Comparison of ENCODE assay signal across 2 cellular contexts in the genomic region with DNA sequence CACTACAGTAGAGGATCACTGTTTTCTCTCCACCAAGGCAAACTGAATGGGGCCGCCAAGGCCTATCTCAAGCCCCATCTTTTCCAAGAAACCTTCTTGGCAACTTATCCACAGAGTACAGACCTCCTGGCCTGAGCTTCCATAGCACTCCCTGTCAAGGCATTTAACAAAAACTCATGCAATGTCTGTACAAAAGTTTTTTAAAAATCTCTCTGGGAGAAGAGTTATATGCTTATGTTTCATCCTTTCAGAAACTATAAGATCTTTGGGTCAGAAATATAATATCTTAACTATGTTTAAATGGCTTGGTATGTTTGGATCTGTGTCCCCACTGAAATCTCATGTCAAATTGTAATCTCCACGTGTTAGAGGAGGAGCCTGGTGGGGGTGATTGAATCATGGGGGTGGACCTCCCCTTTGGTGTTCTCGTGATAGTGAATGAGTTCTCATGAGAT.
TF ChIP-seq lines count a peak whose summit lies in the region.

No MANE protein-coding gene starts in this region.

TF ChIP-seq in HepG2, 621 proteins besides CTCF, POLR2A, EP300 and RAD21:
- TF ChIP-seq, protein P1, sequence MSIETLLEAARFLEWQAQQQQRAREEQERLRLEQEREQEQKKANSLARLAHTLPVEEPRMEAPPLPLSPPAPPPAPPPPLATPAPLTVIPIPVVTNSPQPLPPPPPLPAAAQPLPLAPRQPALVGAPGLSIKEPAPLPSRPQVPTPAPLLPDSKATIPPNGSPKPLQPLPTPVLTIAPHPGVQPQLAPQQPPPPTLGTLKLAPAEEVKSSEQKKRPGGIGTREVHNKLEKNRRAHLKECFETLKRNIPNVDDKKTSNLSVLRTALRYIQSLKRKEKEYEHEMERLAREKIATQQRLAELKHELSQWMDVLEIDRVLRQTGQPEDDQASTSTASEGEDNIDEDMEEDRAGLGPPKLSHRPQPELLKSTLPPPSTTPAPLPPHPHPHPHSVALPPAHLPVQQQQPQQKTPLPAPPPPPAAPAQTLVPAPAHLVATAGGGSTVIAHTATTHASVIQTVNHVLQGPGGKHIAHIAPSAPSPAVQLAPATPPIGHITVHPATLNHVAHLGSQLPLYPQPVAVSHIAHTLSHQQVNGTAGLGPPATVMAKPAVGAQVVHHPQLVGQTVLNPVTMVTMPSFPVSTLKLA (IDR thresholded peaks at IDR 0.05), result peak; percentile 77
- TF ChIP-seq, protein P2, sequence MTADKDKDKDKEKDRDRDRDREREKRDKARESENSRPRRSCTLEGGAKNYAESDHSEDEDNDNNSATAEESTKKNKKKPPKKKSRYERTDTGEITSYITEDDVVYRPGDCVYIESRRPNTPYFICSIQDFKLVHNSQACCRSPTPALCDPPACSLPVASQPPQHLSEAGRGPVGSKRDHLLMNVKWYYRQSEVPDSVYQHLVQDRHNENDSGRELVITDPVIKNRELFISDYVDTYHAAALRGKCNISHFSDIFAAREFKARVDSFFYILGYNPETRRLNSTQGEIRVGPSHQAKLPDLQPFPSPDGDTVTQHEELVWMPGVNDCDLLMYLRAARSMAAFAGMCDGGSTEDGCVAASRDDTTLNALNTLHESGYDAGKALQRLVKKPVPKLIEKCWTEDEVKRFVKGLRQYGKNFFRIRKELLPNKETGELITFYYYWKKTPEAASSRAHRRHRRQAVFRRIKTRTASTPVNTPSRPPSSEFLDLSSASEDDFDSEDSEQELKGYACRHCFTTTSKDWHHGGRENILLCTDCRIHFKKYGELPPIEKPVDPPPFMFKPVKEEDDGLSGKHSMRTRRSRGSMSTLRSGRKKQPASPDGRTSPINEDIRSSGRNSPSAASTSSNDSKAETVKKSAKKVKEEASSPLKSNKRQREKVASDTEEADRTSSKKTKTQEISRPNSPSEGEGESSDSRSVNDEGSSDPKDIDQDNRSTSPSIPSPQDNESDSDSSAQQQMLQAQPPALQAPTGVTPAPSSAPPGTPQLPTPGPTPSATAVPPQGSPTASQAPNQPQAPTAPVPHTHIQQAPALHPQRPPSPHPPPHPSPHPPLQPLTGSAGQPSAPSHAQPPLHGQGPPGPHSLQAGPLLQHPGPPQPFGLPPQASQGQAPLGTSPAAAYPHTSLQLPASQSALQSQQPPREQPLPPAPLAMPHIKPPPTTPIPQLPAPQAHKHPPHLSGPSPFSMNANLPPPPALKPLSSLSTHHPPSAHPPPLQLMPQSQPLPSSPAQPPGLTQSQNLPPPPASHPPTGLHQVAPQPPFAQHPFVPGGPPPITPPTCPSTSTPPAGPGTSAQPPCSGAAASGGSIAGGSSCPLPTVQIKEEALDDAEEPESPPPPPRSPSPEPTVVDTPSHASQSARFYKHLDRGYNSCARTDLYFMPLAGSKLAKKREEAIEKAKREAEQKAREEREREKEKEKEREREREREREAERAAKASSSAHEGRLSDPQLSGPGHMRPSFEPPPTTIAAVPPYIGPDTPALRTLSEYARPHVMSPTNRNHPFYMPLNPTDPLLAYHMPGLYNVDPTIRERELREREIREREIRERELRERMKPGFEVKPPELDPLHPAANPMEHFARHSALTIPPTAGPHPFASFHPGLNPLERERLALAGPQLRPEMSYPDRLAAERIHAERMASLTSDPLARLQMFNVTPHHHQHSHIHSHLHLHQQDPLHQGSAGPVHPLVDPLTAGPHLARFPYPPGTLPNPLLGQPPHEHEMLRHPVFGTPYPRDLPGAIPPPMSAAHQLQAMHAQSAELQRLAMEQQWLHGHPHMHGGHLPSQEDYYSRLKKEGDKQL (CRISPR knock-in tag; IDR thresholded peaks at IDR 0.05; ENCODE audit: low read depth), result no peak
- no peak for TF ChIP-seq THYN1 (CRISPR knock-in tag; IDR thresholded peaks at IDR 0.05; ENCODE audit: borderline replicate concordance, low read depth)

TF ChIP-seq in K562, 482 proteins besides CTCF, POLR2A, EP300 and RAD21 (continues in another document):
- peak in 1 of 2 experiments; percentile 79; a peak in 1 of 4 replicates for TF ChIP-seq RCOR1 (IDR thresholded peaks at IDR 0.05; ENCODE audit: borderline replicate concordance in 1 of 2, low read depth in 2 of 2, low read length in 2 of 2)
- TF ChIP-seq, protein P3, sequence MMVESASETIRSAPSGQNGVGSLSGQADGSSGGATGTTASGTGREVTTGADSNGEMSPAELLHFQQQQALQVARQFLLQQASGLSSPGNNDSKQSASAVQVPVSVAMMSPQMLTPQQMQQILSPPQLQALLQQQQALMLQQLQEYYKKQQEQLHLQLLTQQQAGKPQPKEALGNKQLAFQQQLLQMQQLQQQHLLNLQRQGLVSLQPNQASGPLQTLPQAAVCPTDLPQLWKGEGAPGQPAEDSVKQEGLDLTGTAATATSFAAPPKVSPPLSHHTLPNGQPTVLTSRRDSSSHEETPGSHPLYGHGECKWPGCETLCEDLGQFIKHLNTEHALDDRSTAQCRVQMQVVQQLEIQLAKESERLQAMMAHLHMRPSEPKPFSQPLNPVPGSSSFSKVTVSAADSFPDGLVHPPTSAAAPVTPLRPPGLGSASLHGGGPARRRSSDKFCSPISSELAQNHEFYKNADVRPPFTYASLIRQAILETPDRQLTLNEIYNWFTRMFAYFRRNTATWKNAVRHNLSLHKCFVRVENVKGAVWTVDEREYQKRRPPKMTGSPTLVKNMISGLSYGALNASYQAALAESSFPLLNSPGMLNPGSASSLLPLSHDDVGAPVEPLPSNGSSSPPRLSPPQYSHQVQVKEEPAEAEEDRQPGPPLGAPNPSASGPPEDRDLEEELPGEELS (CRISPR knock-in tag; IDR thresholded peaks at IDR 0.05; ENCODE audit: borderline replicate concordance), result no peak
- TF ChIP-seq, protein P4, sequence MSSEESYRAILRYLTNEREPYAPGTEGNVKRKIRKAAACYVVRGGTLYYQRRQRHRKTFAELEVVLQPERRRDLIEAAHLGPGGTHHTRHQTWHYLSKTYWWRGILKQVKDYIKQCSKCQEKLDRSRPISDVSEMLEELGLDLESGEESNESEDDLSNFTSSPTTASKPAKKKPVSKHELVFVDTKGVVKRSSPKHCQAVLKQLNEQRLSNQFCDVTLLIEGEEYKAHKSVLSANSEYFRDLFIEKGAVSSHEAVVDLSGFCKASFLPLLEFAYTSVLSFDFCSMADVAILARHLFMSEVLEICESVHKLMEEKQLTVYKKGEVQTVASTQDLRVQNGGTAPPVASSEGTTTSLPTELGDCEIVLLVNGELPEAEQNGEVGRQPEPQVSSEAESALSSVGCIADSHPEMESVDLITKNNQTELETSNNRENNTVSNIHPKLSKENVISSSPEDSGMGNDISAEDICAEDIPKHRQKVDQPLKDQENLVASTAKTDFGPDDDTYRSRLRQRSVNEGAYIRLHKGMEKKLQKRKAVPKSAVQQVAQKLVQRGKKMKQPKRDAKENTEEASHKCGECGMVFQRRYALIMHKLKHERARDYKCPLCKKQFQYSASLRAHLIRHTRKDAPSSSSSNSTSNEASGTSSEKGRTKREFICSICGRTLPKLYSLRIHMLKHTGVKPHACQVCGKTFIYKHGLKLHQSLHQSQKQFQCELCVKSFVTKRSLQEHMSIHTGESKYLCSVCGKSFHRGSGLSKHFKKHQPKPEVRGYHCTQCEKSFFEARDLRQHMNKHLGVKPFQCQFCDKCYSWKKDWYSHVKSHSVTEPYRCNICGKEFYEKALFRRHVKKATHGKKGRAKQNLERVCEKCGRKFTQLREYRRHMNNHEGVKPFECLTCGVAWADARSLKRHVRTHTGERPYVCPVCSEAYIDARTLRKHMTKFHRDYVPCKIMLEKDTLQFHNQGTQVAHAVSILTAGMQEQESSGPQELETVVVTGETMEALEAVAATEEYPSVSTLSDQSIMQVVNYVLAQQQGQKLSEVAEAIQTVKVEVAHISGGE (CRISPR knock-in tag; IDR thresholded peaks at IDR 0.05), result no peak
- TF ChIP-seq ZNF174 (CRISPR knock-in tag; IDR thresholded peaks at IDR 0.05), result no peak
- no peak for TF ChIP-seq SNRNP70 (optimal IDR thresholded peaks at IDR 0.05; ENCODE audit: low read depth, low read length)
- TF ChIP-seq NR2C1 (IDR thresholded peaks at IDR 0.05), result no peak
- TF ChIP-seq NR2C1 (tag; IDR thresholded peaks at IDR 0.05), result no peak
- TF ChIP-seq TBL1XR1 (IDR thresholded peaks at IDR 0.05; ENCODE audit: low read length in 2 of 2), result peak in 1 of 2 experiments; percentile 59; a peak in 2 of 4 replicates
- TF ChIP-seq, protein P5, sequence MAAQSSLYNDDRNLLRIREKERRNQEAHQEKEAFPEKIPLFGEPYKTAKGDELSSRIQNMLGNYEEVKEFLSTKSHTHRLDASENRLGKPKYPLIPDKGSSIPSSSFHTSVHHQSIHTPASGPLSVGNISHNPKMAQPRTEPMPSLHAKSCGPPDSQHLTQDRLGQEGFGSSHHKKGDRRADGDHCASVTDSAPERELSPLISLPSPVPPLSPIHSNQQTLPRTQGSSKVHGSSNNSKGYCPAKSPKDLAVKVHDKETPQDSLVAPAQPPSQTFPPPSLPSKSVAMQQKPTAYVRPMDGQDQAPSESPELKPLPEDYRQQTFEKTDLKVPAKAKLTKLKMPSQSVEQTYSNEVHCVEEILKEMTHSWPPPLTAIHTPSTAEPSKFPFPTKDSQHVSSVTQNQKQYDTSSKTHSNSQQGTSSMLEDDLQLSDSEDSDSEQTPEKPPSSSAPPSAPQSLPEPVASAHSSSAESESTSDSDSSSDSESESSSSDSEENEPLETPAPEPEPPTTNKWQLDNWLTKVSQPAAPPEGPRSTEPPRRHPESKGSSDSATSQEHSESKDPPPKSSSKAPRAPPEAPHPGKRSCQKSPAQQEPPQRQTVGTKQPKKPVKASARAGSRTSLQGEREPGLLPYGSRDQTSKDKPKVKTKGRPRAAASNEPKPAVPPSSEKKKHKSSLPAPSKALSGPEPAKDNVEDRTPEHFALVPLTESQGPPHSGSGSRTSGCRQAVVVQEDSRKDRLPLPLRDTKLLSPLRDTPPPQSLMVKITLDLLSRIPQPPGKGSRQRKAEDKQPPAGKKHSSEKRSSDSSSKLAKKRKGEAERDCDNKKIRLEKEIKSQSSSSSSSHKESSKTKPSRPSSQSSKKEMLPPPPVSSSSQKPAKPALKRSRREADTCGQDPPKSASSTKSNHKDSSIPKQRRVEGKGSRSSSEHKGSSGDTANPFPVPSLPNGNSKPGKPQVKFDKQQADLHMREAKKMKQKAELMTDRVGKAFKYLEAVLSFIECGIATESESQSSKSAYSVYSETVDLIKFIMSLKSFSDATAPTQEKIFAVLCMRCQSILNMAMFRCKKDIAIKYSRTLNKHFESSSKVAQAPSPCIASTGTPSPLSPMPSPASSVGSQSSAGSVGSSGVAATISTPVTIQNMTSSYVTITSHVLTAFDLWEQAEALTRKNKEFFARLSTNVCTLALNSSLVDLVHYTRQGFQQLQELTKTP (IDR thresholded peaks at IDR 0.05; ENCODE audit: low read depth in 1 of 2, partially characterized antibody in 2 of 2), result no peak
- no peak for TF ChIP-seq MTA1 (IDR thresholded peaks at IDR 0.05; ENCODE audit: borderline replicate concordance)
- no peak for TF ChIP-seq ZNF507 (tag; conservative IDR thresholded peaks at IDR 0.05)
- TF ChIP-seq FOXA1 (IDR thresholded peaks at IDR 0.05; ENCODE audit: borderline replicate concordance), result no peak
- TF ChIP-seq, protein P6, sequence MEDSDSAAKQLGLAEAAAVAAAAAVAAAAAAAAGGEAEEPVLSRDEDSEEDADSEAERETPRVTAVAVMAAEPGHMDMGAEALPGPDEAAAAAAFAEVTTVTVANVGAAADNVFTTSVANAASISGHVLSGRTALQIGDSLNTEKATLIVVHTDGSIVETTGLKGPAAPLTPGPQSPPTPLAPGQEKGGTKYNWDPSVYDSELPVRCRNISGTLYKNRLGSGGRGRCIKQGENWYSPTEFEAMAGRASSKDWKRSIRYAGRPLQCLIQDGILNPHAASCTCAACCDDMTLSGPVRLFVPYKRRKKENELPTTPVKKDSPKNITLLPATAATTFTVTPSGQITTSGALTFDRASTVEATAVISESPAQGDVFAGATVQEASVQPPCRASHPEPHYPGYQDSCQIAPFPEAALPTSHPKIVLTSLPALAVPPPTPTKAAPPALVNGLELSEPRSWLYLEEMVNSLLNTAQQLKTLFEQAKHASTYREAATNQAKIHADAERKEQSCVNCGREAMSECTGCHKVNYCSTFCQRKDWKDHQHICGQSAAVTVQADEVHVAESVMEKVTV (CRISPR knock-in tag; IDR thresholded peaks at IDR 0.05), result no peak
- TF ChIP-seq ZNF431 (CRISPR knock-in tag; IDR thresholded peaks at IDR 0.05), result no peak
- TF ChIP-seq POLR2B (IDR thresholded peaks at IDR 0.05; ENCODE audit: low read depth, partially characterized antibody), result no peak
- no peak for TF ChIP-seq PHB2 (IDR thresholded peaks at IDR 0.05; ENCODE audit: low read depth)
- peak; percentile 60; the same call in 1 of the 2 replicates for TF ChIP-seq L3MBTL2 (IDR thresholded peaks at IDR 0.05)
- peak; percentile 64; the same call in 1 of the 2 replicates for TF ChIP-seq ZNF766 (CRISPR knock-in tag; conservative IDR thresholded peaks at IDR 0.05)
- TF ChIP-seq, protein P7, sequence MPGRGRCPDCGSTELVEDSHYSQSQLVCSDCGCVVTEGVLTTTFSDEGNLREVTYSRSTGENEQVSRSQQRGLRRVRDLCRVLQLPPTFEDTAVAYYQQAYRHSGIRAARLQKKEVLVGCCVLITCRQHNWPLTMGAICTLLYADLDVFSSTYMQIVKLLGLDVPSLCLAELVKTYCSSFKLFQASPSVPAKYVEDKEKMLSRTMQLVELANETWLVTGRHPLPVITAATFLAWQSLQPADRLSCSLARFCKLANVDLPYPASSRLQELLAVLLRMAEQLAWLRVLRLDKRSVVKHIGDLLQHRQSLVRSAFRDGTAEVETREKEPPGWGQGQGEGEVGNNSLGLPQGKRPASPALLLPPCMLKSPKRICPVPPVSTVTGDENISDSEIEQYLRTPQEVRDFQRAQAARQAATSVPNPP (IDR thresholded peaks at IDR 0.05; ENCODE audit: borderline replicate concordance, insufficient read depth, insufficient read length), result no peak
- 0 out of 4 replicates have a peak, but pooled peaks of 1 of the 2 experiments have one; percentile 13 for TF ChIP-seq MAZ (CRISPR knock-in tag; conservative IDR thresholded peaks at IDR 0.05 in 1 of 2, IDR thresholded peaks at IDR 0.05 in 1 of 2)
- TF ChIP-seq TRIM24 (IDR thresholded peaks at IDR 0.05), result no peak
- peak; percentile 75 for TF ChIP-seq CBFA2T3 (IDR thresholded peaks at IDR 0.05)
- no peak for TF ChIP-seq SMAD2 (IDR thresholded peaks at IDR 0.05; ENCODE audit: low read depth, low read length)
- TF ChIP-seq, protein P8, sequence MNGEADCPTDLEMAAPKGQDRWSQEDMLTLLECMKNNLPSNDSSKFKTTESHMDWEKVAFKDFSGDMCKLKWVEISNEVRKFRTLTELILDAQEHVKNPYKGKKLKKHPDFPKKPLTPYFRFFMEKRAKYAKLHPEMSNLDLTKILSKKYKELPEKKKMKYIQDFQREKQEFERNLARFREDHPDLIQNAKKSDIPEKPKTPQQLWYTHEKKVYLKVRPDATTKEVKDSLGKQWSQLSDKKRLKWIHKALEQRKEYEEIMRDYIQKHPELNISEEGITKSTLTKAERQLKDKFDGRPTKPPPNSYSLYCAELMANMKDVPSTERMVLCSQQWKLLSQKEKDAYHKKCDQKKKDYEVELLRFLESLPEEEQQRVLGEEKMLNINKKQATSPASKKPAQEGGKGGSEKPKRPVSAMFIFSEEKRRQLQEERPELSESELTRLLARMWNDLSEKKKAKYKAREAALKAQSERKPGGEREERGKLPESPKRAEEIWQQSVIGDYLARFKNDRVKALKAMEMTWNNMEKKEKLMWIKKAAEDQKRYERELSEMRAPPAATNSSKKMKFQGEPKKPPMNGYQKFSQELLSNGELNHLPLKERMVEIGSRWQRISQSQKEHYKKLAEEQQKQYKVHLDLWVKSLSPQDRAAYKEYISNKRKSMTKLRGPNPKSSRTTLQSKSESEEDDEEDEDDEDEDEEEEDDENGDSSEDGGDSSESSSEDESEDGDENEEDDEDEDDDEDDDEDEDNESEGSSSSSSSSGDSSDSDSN (IDR thresholded peaks at IDR 0.05; ENCODE audit: borderline replicate concordance in 1 of 2, low read depth in 2 of 2, low read length in 2 of 2), result 0 out of 4 replicates have a peak, but pooled peaks of 1 of the 2 experiments have one; percentile 31
- peak; percentile 24; the same call in 1 of the 2 replicates for TF ChIP-seq CTBP1 (IDR thresholded peaks at IDR 0.05; ENCODE audit: borderline replicate concordance)
